ENCODE assay signal across 14 cellular contexts in genomic region chr5:56812110-56812509, GRCh38. TPM values are rescaled to one million over a fixed set of nuclear protein-coding genes. Genes with fewer than 3 reads are reported as not detected.
DNase-seq lines count a peak whose midpoint lies in the region; ATAC-seq, FAIRE-seq and TF ChIP-seq lines count a peak whose summit lies in the region.
"Had no signal": no experiment of that assay in that cellular context is flagged by ENCODE, and none has a peak within 500 bp of the region (broad histone marks: within the 10 kb centered on the region; RNA-seq: fewer than 3 reads in every experiment).

No MANE protein-coding gene starts in this region.

- H3K4me3 ChIP-seq in K562, result no peak overlapping the region

- H3K27ac Mint-ChIP-seq in CD4-positive, alpha-beta T cell, result no peak overlapping the region
- no peak overlapping the region for H3K27ac Mint-ChIP-seq in stimulated activated effector memory CD8-positive, alpha-beta T cell treated with anti-CD3 and anti-CD28 coated beads, Interleukin-12 subunit alpha, Interleukin-12 subunit beta, amount 100 ng/mL, for 72 hours
- H3K27ac Mint-ChIP-seq: activated naive CD8-positive, alpha-beta T cell treated with anti-CD3 and anti-CD28 coated beads for 36 hours had no signal

- POLR2A ChIA-PET in CD4-positive, alpha-beta T cell (lab: Charles Lee), result interaction anchor here (4.0 kb wide), 1 partner anchor 331 kb away, joined by 25 read pairs; no protein-coding TSS in a partner anchor
- POLR2A ChIA-PET in K562 (lab: Yijun Ruan, JAX), result no interaction called here

- CTCF ChIA-PET in CD4-positive, alpha-beta T cell (lab: Charles Lee), result interaction anchor here (0.8 kb wide), 1 partner anchor 27 kb away, joined by 3 read pairs; no protein-coding TSS in a partner anchor
- CTCF ChIA-PET in K562 (lab: Yijun Ruan, JAX; ENCODE audit: low intra/inter-chr PET ratio), result no interaction called here

- peak overlapping the region; percentile 96 for H3K4me3 Mint-ChIP-seq in CD4-positive, alpha-beta T cell
- H3K4me3 Mint-ChIP-seq in stimulated activated effector memory CD8-positive, alpha-beta T cell treated with anti-CD3 and anti-CD28 coated beads, Interleukin-12 subunit alpha, Interleukin-12 subunit beta, amount 100 ng/mL, for 72 hours, result no peak overlapping the region
- H3K4me3 Mint-ChIP-seq: activated naive CD8-positive, alpha-beta T cell treated with anti-CD3 and anti-CD28 coated beads for 36 hours had no signal

- no peaks in the 10 kb centered on the region for H3K27me3 Mint-ChIP-seq in CD4-positive, alpha-beta T cell

- H3K27me3 ChIP-seq in CD4-positive, alpha-beta T cell (ENCODE audit: control insufficient read depth, insufficient read depth, low read length), result no peaks in the 10 kb centered on the region
- H3K27me3 ChIP-seq in K562 (ENCODE audit: control insufficient read depth in 2 of 2, insufficient read depth in 2 of 2, low read length in 2 of 2), result no peaks in the 10 kb centered on the region

- BruUV-seq in K562 (replicated peaks; lab: Mats Ljungman, UMichigan), result no TSS peak

- no peaks in the 10 kb centered on the region for H3K9me3 Mint-ChIP-seq in CD4-positive, alpha-beta T cell
- H3K9me3 Mint-ChIP-seq in stimulated activated effector memory CD8-positive, alpha-beta T cell treated with anti-CD3 and anti-CD28 coated beads, Interleukin-12 subunit alpha, Interleukin-12 subunit beta, amount 100 ng/mL, for 72 hours, result no peaks in the 10 kb centered on the region
- H3K9me3 Mint-ChIP-seq: activated naive CD8-positive, alpha-beta T cell treated with anti-CD3 and anti-CD28 coated beads for 36 hours had no signal

- peak; percentile 75 for TF ChIP-seq EP300 in K562 (IDR thresholded peaks at IDR 0.05; ENCODE audit: low read length)

- 8% methylated on average over 1 of the region's 1 CpG for WGBS in K562 (ENCODE audit: insufficient coverage, low coverage, missing lambda C conversion rate)

- intact Hi-C loops in CD4-positive, alpha-beta T cell (cut with DNase I, micrococcal nuclease), result loop anchor here (5.0 to 10.0 kb wide), 4 partner anchors 75 to 817 kb away; partner anchors contain the start of gene IL6ST (in 1 of the 2)
- intact Hi-C loops in K562 (cut with micrococcal nuclease), result no loop called here

- no peaks in the 10 kb centered on the region for H3K9me3 ChIP-seq in CD4-positive, alpha-beta T cell (ENCODE audit: control insufficient read depth, low read length)
- H3K9me3 ChIP-seq in K562 (replicated peaks; ENCODE audit: control insufficient read depth, insufficient read depth, low read depth, low read length), result no peaks in the 10 kb centered on the region

- H3K27ac ChIP-seq in CD4-positive, alpha-beta T cell (ENCODE audit: low read depth, low read length), result no peak overlapping the region
- peak overlapping the region; percentile 59 for H3K27ac ChIP-seq in K562 (ENCODE audit: extremely low read depth, low read depth, low read length)

- no peaks in the 10 kb centered on the region for H3K9me1 ChIP-seq in K562 (ENCODE audit: control insufficient read depth, insufficient read depth, low read length)

- peaks cover 21% of the 10 kb centered on the region for H3K36me3 Mint-ChIP-seq in CD4-positive, alpha-beta T cell (ENCODE audit: low read depth)
- H3K36me3 Mint-ChIP-seq in stimulated activated effector memory CD8-positive, alpha-beta T cell treated with anti-CD3 and anti-CD28 coated beads, Interleukin-12 subunit alpha, Interleukin-12 subunit beta, amount 100 ng/mL, for 72 hours, result peaks cover 4% of the 10 kb centered on the region
- H3K36me3 Mint-ChIP-seq: activated naive CD8-positive, alpha-beta T cell treated with anti-CD3 and anti-CD28 coated beads for 36 hours had no signal

- no peaks in the 10 kb centered on the region for H4K20me1 ChIP-seq in K562 (replicated peaks; ENCODE audit: control insufficient read depth, insufficient read depth, low read length)

- no peak for TF ChIP-seq CTCF in CD4-positive, alpha-beta T cell (IDR thresholded peaks at IDR 0.05)
- no peak for TF ChIP-seq CTCF in K562 (IDR thresholded peaks at IDR 0.05 in 2 of 3, conservative IDR thresholded peaks at IDR 0.05 in 1 of 3; ENCODE audit: insufficient read depth in 2 of 3, low read depth in 1 of 3, low read length in 3 of 3)

- peak overlapping the region; percentile 49 for H2AFZ ChIP-seq in K562 (ENCODE audit: low read depth, low read length)

- H3K4me1 ChIP-seq in K562 (replicated peaks in 1 of 2; ENCODE audit: control insufficient read depth in 2 of 2, insufficient read depth in 2 of 2, low read length in 2 of 2), result peaks cover 18 to 30% of the 10 kb centered on the region in 2 experiments

- no peak for DNase-seq in CD4-positive, alpha-beta T cell
- peak; percentile 8 for DNase-seq in ELR (ENCODE audit: low read depth)
- peak; percentile 27 for DNase-seq in NCI-H226
- peak; percentile 69 to 80 (median 73) for DNase-seq in K562 (ENCODE audit: extremely low read depth in 1 of 4, low spot score in 3 of 4)
- no peak for DNase-seq in stimulated activated effector memory CD8-positive, alpha-beta T cell treated with anti-CD3 and anti-CD28 coated beads, Interleukin-12 subunit alpha, Interleukin-12 subunit beta, amount 100 ng/mL, for 72 hours (ENCODE audit: low spot score in 2 of 2)
- no peak for DNase-seq in Kasumi-1 (lab: John Stamatoyannopoulos, UW)
- DNase-seq: activated CD4-positive, CD25-positive, alpha-beta regulatory T cell treated with anti-CD3 and anti-CD28 coated beads, Interleukin-2, amount 50 U/mL, for 72 hours; activated naive CD8-positive, alpha-beta T cell treated with anti-CD3 and anti-CD28 coated beads for 36 hours; foreskin melanocyte; occipital lobe; small intestine had no signal

- no peak for TF ChIP-seq POLR2A in K562 (conservative IDR thresholded peaks at IDR 0.05)

- H3K9ac ChIP-seq in K562 (ENCODE audit: insufficient read depth in 1 of 2, low read depth in 2 of 2, low read length in 2 of 2), result no peak overlapping the region; a peak in 1 of 4 replicates

- no peak for TF ChIP-seq RAD21 in K562 (CRISPR knock-in tag; conservative IDR thresholded peaks at IDR 0.05 in 1 of 2, IDR thresholded peaks at IDR 0.05 in 1 of 2)

- ATAC-seq in CD4-positive, alpha-beta T cell (ENCODE audit: poor library complexity), result no peak
- ATAC-seq in K562 (peak; percentile 70), GM21367 (IDR thresholded peaks at IDR 0.05; ENCODE audit: unreplicated experiment) (no peak), GM19351 (IDR thresholded peaks at IDR 0.05; ENCODE audit: unreplicated experiment) (no peak)
- no peak for ATAC-seq in stimulated activated effector memory CD8-positive, alpha-beta T cell treated with anti-CD3 and anti-CD28 coated beads, Interleukin-12 subunit alpha, Interleukin-12 subunit beta, amount 100 ng/mL, for 72 hours

- peak; percentile 97 for FAIRE-seq in K562 (lab: Jason Lieb, UNC)
- FAIRE-seq: HTR-8/SVneo, small intestine had no signal

- H3K4me1 Mint-ChIP-seq in CD4-positive, alpha-beta T cell (ENCODE audit: low read depth), result peaks cover 17% of the 10 kb centered on the region
- H3K4me1 Mint-ChIP-seq in stimulated activated effector memory CD8-positive, alpha-beta T cell treated with anti-CD3 and anti-CD28 coated beads, Interleukin-12 subunit alpha, Interleukin-12 subunit beta, amount 100 ng/mL, for 72 hours, result peaks cover 7% of the 10 kb centered on the region

- in situ Hi-C loops in K562 (cut with MboI), result no loop called here

- H3K4me2 ChIP-seq in K562 (ENCODE audit: insufficient read depth, low read length), result no peak overlapping the region; the same call in 1 of the 2 replicates

- H3K79me2 ChIP-seq in K562 (ENCODE audit: control insufficient read depth, insufficient read depth, low read length), result peaks cover 15% of the 10 kb centered on the region

- no peaks in the 10 kb centered on the region for H3K36me3 ChIP-seq in K562 (ENCODE audit: control insufficient read depth, insufficient read depth, low read length)

TF ChIP-seq in K562, 482 proteins besides CTCF, POLR2A, EP300 and RAD21 (continues in another document):
- TF ChIP-seq DIDO1 (tag; IDR thresholded peaks at IDR 0.05; ENCODE audit: low read depth) (no peak), CEBPG (CRISPR knock-in tag; IDR thresholded peaks at IDR 0.05) (no peak), CEBPG (tag; conservative IDR thresholded peaks at IDR 0.05 in 1 of 2, IDR thresholded peaks at IDR 0.05 in 1 of 2) (0 out of 4 replicates have a peak, but pooled peaks of 1 of the 2 experiments have one; percentile 24), E2F6 (IDR thresholded peaks at IDR 0.05; ENCODE audit: borderline replicate concordance in 1 of 2, extremely low read depth in 1 of 2, insufficient read depth in 1 of 2, insufficient read length in 1 of 2, low read depth in 1 of 2, low read length in 1 of 2, poor library complexity in 1 of 2, severe bottlenecking in 1 of 2) (no peak), NFIX (CRISPR knock-in tag; IDR thresholded peaks at IDR 0.05; ENCODE audit: low read depth) (no peak), MTF1 (CRISPR knock-in tag; IDR thresholded peaks at IDR 0.05; ENCODE audit: borderline replicate concordance) (no peak), CBFA2T2 (conservative IDR thresholded peaks at IDR 0.05) (peak; percentile 32), NFRKB (IDR thresholded peaks at IDR 0.05; ENCODE audit: low read depth) (0 out of 2 replicates have a peak, but pooled peaks have one; percentile 40), FOSL1 (tag; conservative IDR thresholded peaks at IDR 0.05) (peak; percentile 77)

RNA-seq across cellular contexts. Expression of gene MAP3K1, which starts 3.2 kb away (rescaled TPM):
- total RNA-seq in CD4-positive, alpha-beta T cell, result 10 to 100 TPM; 59.4 to 62.5 TPM
- 6.2 and 19.0 TPM in 2 replicates for total RNA-seq in K562 (2011; cell fraction: chromatin; rRNA removed; ENCODE audit: low replicate concordance)
- total RNA-seq in K562 (2011; cell fraction: nucleolus; rRNA removed), result 4.0 and 5.5 TPM in 2 replicates
- 8.2 and 9.7 TPM in 2 replicates for total RNA-seq in K562 (2011; cell fraction: nucleoplasm; rRNA removed)
- total RNA-seq in K562 (2014; rRNA removed) (7.0 and 8.4 TPM in 2 replicates), K562 (2014; rRNA removed; fragmentation: Illumina TruSeq; extraction: Trizol) (13.7 and 14.7 TPM in 2 replicates), K562 (2015; rRNA removed; fragmentation: Illumina TruSeq; extraction: Trizol) (13.5 and 13.9 TPM in 2 replicates), K562 (2021) (9.9 and 10.7 TPM in 2 replicates)
- polyA plus RNA-seq in K562 (2011; rRNA removed) (9.7 and 11.1 TPM in 2 replicates), K562 (2014; fragmentation: Illumina TruSeq; extraction: Trizol) (6.7 and 7.5 TPM in 2 replicates), K562 (2014; fragmentation: Nextera tagmentation; extraction: Ambion mirVana) (1 to 10 TPM; 3.9 to 6.9 TPM), K562 (2014; rRNA removed) (4.7 and 4.9 TPM in 2 replicates)
- 2.5 and 5.2 TPM in 2 replicates for polyA plus RNA-seq in K562 (2011; cell fraction: cytosol; rRNA removed)
- 8.4 and 11.7 TPM in 2 replicates for polyA plus RNA-seq in K562 (2011; cell fraction: nucleus; rRNA removed)
- 5.0 TPM in 2 replicates for polyA plus RNA-seq in K562 (2012)
- polyA minus RNA-seq in K562 (2011; rRNA and poly(A)+ RNA removed), result 31.1 and 33.0 TPM in 2 replicates
- polyA minus RNA-seq in K562 (2011; cell fraction: cytosol; rRNA and poly(A)+ RNA removed), result 9.0 and 11.6 TPM in 2 replicates
- polyA minus RNA-seq in K562 (2011; cell fraction: nucleus; rRNA and poly(A)+ RNA removed), result 8.8 and 15.7 TPM in 2 replicates

Comparison
In these comparisons a context has a peak if more than half of its experiments do, and no peak if none do; other contexts are left out.
1. DNase-seq: peak in ELR (single experiment), NCI-H226 (single experiment) and K562 (4 of 4); none in CD4-positive, alpha-beta T cell (0 of 10), stimulated activated effector memory CD8-positive, alpha-beta T cell treated with anti-CD3 and anti-CD28 coated beads, Interleukin-12 subunit alpha, Interleukin-12 subunit beta, amount 100 ng/mL, for 72 hours (0 of 2) and Kasumi-1 (0 of 2).